In the genomic region with DNA sequence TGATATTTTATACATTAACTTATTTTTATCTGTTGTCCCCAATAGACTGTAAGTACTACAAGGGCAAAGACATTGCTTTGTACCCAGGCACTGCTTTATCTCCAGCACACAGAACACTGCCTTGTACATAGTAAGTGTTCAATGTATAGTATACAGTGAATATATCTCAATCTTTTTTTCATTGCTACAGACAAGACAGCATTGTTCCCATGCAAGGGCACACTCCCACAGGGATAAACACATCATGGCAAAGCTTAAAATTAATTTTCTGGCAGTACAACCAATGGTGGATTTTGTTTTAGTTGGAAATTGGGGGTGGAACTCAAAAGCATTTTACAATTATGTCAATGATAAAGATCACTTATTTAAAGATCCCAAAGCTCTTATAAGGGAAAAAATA, we compare ENCODE assay signal across 21 cellular contexts.
DNase-seq lines count a peak whose midpoint lies in the region; ATAC-seq and TF ChIP-seq lines count a peak whose summit lies in the region.
"Had no signal": no experiment of that assay in that cellular context is flagged by ENCODE, and none has a peak within 500 bp of the region (broad histone marks: within the 10 kb centered on the region; RNA-seq: fewer than 3 reads in every experiment).

No MANE protein-coding gene starts in this region.

- H2AFZ ChIP-seq in mammary epithelial cell (ENCODE audit: low read depth, low read length) = no peak overlapping the region

- H3K9me3 Mint-ChIP-seq in Caco-2 (ENCODE audit: unreplicated experiment) = peaks cover 15% of the 10 kb centered on the region

- H3K4me1 Mint-ChIP-seq in Caco-2 (ENCODE audit: low read depth, unreplicated experiment) = peaks cover 51% of the 10 kb centered on the region
- H3K4me1 Mint-ChIP-seq: CD4-positive, CD25-positive, alpha-beta regulatory T cell; CD8-positive, alpha-beta memory T cell had no signal

- intact Hi-C loops in Caco-2 (cut with micrococcal nuclease; ENCODE audit: unreplicated experiment) = loop anchor here (5.0 kb wide), 1 partner anchor 271 kb away; no protein-coding TSS in a partner anchor
- intact Hi-C loops in mammary epithelial cell (cut with micrococcal nuclease) = no loop called here

- ATAC-seq in GM21528 (IDR thresholded peaks at IDR 0.05; ENCODE audit: low FRiP score, unreplicated experiment) = no peak
- ATAC-seq: GM12878 had no signal

- H3K27me3 ChIP-seq in Caco-2 (replicated peaks; ENCODE audit: control insufficient read depth, insufficient read depth, low read length) = no peaks in the 10 kb centered on the region
- no peaks in the 10 kb centered on the region for H3K27me3 ChIP-seq in mammary epithelial cell (ENCODE audit: insufficient read depth, low read length)
- H3K27me3 ChIP-seq: BE2C, BLaER1 had no signal

- peaks cover 34% of the 10 kb centered on the region for H3K36me3 Mint-ChIP-seq in Caco-2 (ENCODE audit: insufficient read depth, unreplicated experiment)
- H3K36me3 Mint-ChIP-seq: CD14-positive monocyte; CD4-positive, alpha-beta memory T cell; CD4-positive, CD25-positive, alpha-beta regulatory T cell; CD8-positive, alpha-beta memory T cell had no signal

- no peak overlapping the region for H3K4me2 ChIP-seq in mammary epithelial cell (ENCODE audit: insufficient read depth, low read depth, low read length)
- H3K4me2 ChIP-seq: BLaER1 had no signal

- no peak overlapping the region for H3K9ac ChIP-seq in mammary epithelial cell (ENCODE audit: insufficient read depth, low read length)
- H3K9ac ChIP-seq: BLaER1 had no signal

- H3K27ac ChIP-seq in mammary epithelial cell (ENCODE audit: insufficient read depth, low read depth, low read length) = no peak overlapping the region
- H3K27ac ChIP-seq: BLaER1 had no signal

- H3K4me3 ChIP-seq in Caco-2 (ENCODE audit: low read depth, low read length) (no peak overlapping the region), mammary epithelial cell (replicated peaks in 1 of 3; ENCODE audit: insufficient read depth in 1 of 3, low read depth in 2 of 3, low read length in 3 of 3) (no peak overlapping the region)
- H3K4me3 ChIP-seq: BLaER1, GM12878 had no signal

- dilution Hi-C loops in mammary epithelial cell (cut with HindIII; ENCODE audit: low sequenced_read_pairs) = no loop called here

- CTCF ChIA-PET in Caco-2 (lab: Charles Lee) (interaction anchor here (1.1 kb wide), 1 partner anchor 54 kb away, joined by 12 read pairs; no protein-coding TSS in a partner anchor), mammary epithelial cell (lab: Charles Lee; ENCODE audit: low non-redundant PET) (no interaction called here)

- H3K27me3 Mint-ChIP-seq in Caco-2 (ENCODE audit: insufficient read depth, unreplicated experiment) = no peaks in the 10 kb centered on the region

- BruUV-seq in Caco-2 (replicated peaks; lab: Mats Ljungman, UMichigan) (no TSS peak), mammary epithelial cell (replicated peaks; lab: Mats Ljungman, UMichigan) (no TSS peak)

- H3K36me3 ChIP-seq in Caco-2 (ENCODE audit: control insufficient read depth, insufficient read depth, low read length) = no peaks in the 10 kb centered on the region
- H3K36me3 ChIP-seq in mammary epithelial cell (ENCODE audit: insufficient read depth, low read length) = no peaks in the 10 kb centered on the region
- H3K36me3 ChIP-seq: BE2C, BLaER1 had no signal

- DNase-seq in Caco-2 = no peak
- peak; percentile 21 for DNase-seq in foreskin melanocyte
- no peak for DNase-seq in mammary epithelial cell
- DNase-seq in NK-92 treated with Interleukin-12 subunit alpha and Interleukin-12 subunit beta, amount 100 ng/mL, for 24 hours (lab: John Stamatoyannopoulos, UW) = no peak
- DNase-seq: 8988T; ACHN; BE2C; C1 segment of cervical spinal cord; CD4-positive, alpha-beta memory T cell; CD4-positive, CD25-positive, alpha-beta regulatory T cell; CD8-positive, alpha-beta memory T cell; DMS 273 treated with DMSO at 0.1 percent for 48 hours; DMS153; DMS79; DND-41; EL; GDM1 had no signal

- peak overlapping the region; percentile 74 for H3K27ac Mint-ChIP-seq in Caco-2 (ENCODE audit: unreplicated experiment)
- H3K27ac Mint-ChIP-seq: CD14-positive monocyte; CD4-positive, alpha-beta memory T cell; CD4-positive, CD25-positive, alpha-beta regulatory T cell; CD8-positive, alpha-beta memory T cell had no signal

- H3K4me3 Mint-ChIP-seq in Caco-2 (ENCODE audit: unreplicated experiment) = no peak overlapping the region
- H3K4me3 Mint-ChIP-seq: CD14-positive monocyte; CD4-positive, alpha-beta memory T cell; CD4-positive, CD25-positive, alpha-beta regulatory T cell; CD8-positive, alpha-beta memory T cell had no signal

- TF ChIP-seq CTCF in Caco-2 (IDR thresholded peaks at IDR 0.05; ENCODE audit: insufficient read depth in 1 of 2, low read depth in 1 of 2, low read length in 1 of 2, severe bottlenecking in 1 of 2, unreplicated experiment in 1 of 2) = no peak
- TF ChIP-seq CTCF in mammary epithelial cell (conservative IDR thresholded peaks at IDR 0.05 in 1 of 2, IDR thresholded peaks at IDR 0.05 in 1 of 2; ENCODE audit: extremely low read depth in 1 of 2, insufficient read depth in 1 of 2, low read depth in 1 of 2, low read length in 2 of 2) = no peak

- H3K9me3 ChIP-seq in Caco-2 (peaks cover 22% of the 10 kb centered on the region), mammary epithelial cell (replicated peaks; ENCODE audit: insufficient read depth, low read length) (no peaks in the 10 kb centered on the region)
- H3K9me3 ChIP-seq: BE2C, BLaER1 had no signal

- H3K79me2 ChIP-seq in mammary epithelial cell (ENCODE audit: insufficient read depth, low read length) = no peaks in the 10 kb centered on the region

- in situ Hi-C loops in mammary epithelial cell (cut with MboI; ENCODE audit: low sequenced_read_pairs in 2 of 2) = no loop called here

- POLR2A ChIA-PET in Caco-2 (lab: Charles Lee) = no interaction called here

- H3K4me1 ChIP-seq in Caco-2 (peaks cover 46% of the 10 kb centered on the region), mammary epithelial cell (ENCODE audit: insufficient read depth, low read length) (no peaks in the 10 kb centered on the region)
- H3K4me1 ChIP-seq: BE2C, BLaER1 had no signal

- H4K20me1 ChIP-seq in mammary epithelial cell (ENCODE audit: insufficient read depth, low read length) = no peaks in the 10 kb centered on the region
- H4K20me1 ChIP-seq: BLaER1 had no signal
